Comparison of ENCODE assay signal across 19 cellular contexts in genomic region chr9:76049341-76049740, GRCh38.
DNase-seq lines count a peak whose midpoint lies in the region; ATAC-seq, FAIRE-seq and TF ChIP-seq lines count a peak whose summit lies in the region.
"Had no signal": no experiment of that assay in that cellular context is flagged by ENCODE, and none has a peak within 500 bp of the region (broad histone marks: within the 10 kb centered on the region; RNA-seq: fewer than 3 reads in every experiment).

No MANE protein-coding gene starts in this region.

- no peak overlapping the region for H2BK120ac ChIP-seq in neuronal stem cell (ENCODE audit: low read depth, low read length)

- H3K9ac ChIP-seq in HepG2 (ENCODE audit: insufficient read depth, low read depth, low read length) (no peak overlapping the region), neuronal stem cell (ENCODE audit: low read depth, low read length, poor library complexity) (no peak overlapping the region)
- H3K9ac ChIP-seq: GM23248 had no signal

- H3K27me3 ChIP-seq in HepG2 (ENCODE audit: control insufficient read depth in 1 of 2, insufficient read depth in 2 of 2, low read length in 2 of 2) (no peaks in the 10 kb centered on the region), right lobe of liver (no peaks in the 10 kb centered on the region), hepatocyte (no peaks in the 10 kb centered on the region), neuronal stem cell (ENCODE audit: control insufficient read depth in 3 of 3, insufficient read depth in 3 of 3, low read depth in 1 of 3, low read length in 3 of 3) (no peaks in the 10 kb centered on the region)

- no peak overlapping the region for H4K91ac ChIP-seq in neuronal stem cell (ENCODE audit: low read depth, low read length, poor library complexity)

- no peak overlapping the region for H3K4ac ChIP-seq in neuronal stem cell (ENCODE audit: low read length)

- TF ChIP-seq CTCF in HepG2 (CRISPR knock-in tag; IDR thresholded peaks at IDR 0.05) (no peak), right lobe of liver (IDR thresholded peaks at IDR 0.05) (no peak), hepatocyte (IDR thresholded peaks at IDR 0.05; ENCODE audit: poor library complexity) (no peak)

- no peaks in the 10 kb centered on the region for H3K9me2 ChIP-seq in hepatocyte (replicated peaks; ENCODE audit: insufficient read depth)

- DNase-seq in HepG2 (ENCODE audit: low spot score), result no peak
- no peak for DNase-seq in right lobe of liver
- DNase-seq in hepatocyte (ENCODE audit: low spot score), result peak; percentile 71
- DNase-seq in neuronal stem cell (ENCODE audit: low spot score), result no peak
- no peak for DNase-seq in OCI-M2 (lab: John Stamatoyannopoulos, UW; ENCODE audit: unreplicated experiment)
- DNase-seq in AG08396 (ENCODE audit: low spot score), result no peak
- DNase-seq: AML-193; GF-D8; GM23248; KBM-7; NCI-H146; NCI-H2081 treated with DMSO at 0.1 percent for 48 hours; NCI-H2227 treated with DMSO at 0.1 percent for 48 hours; NCI-H524 treated with DMSO at 0.1 percent for 48 hours; NK-92 treated with Interleukin-12 subunit alpha and Interleukin-12 subunit beta, amount 100 ng/mL, for 24 hours; PC-3 had no signal

- no peak overlapping the region for H3K14ac ChIP-seq in neuronal stem cell (ENCODE audit: low read length)

- H3K36me3 ChIP-seq in HepG2 (replicated peaks in 1 of 2; ENCODE audit: control insufficient read depth in 1 of 2, insufficient read depth in 2 of 2, low read length in 2 of 2) (no peaks in the 10 kb centered on the region), right lobe of liver (no peaks in the 10 kb centered on the region), hepatocyte (replicated peaks; ENCODE audit: insufficient read depth, low read depth) (no peaks in the 10 kb centered on the region), neuronal stem cell (replicated peaks in 1 of 2; ENCODE audit: control insufficient read depth in 2 of 2, insufficient read depth in 2 of 2, low read length in 2 of 2) (peaks cover 0 to 1% of the 10 kb centered on the region in 2 donors)

- H3K4me2 ChIP-seq in HepG2 (ENCODE audit: low read depth, low read length) (no peak overlapping the region), hepatocyte (peak overlapping the region; percentile 50), neuronal stem cell (ENCODE audit: insufficient read depth, low read length, poor library complexity, severe bottlenecking) (no peak overlapping the region)

- H2BK5ac ChIP-seq in neuronal stem cell (ENCODE audit: low read length), result no peak overlapping the region

- POLR2A ChIA-PET in HepG2 (lab: Yijun Ruan, JAX), result no interaction called here

- 5% methylated on average over 2 of the region's 2 CpGs for WGBS in HepG2 (ENCODE audit: low lambda C conversion rate)
- 49% methylated on average over 2 of the region's 2 CpGs for WGBS in right lobe of liver (ENCODE audit: insufficient coverage, low coverage, low lambda C conversion rate, missing lambda C conversion rate)
- 44% methylated on average over 2 of the region's 2 CpGs for WGBS in hepatocyte (ENCODE audit: low lambda C conversion rate, missing lambda C conversion rate)
- no CpG with 5 or more reads among the region's 2 CpGs for WGBS in neuronal stem cell (ENCODE audit: extremely low coverage in 2 of 2, insufficient read length in 2 of 2, insufficient replicate concordance in 1 of 2), 2 donors

- BruUV-seq in HepG2 (replicated peaks; lab: Mats Ljungman, UMichigan), result no TSS peak

- H3K18ac ChIP-seq in neuronal stem cell (ENCODE audit: low read length), result no peak overlapping the region

- FAIRE-seq in HepG2 (lab: Jason Lieb, UNC), result no peak
- FAIRE-seq: D721Med, HTR-8/SVneo had no signal

- TF ChIP-seq RAD21 in HepG2 (CRISPR knock-in tag; IDR thresholded peaks at IDR 0.05), result no peak

- no peak overlapping the region for H2AK5ac ChIP-seq in neuronal stem cell (ENCODE audit: low read depth, low read length)

- no peaks in the 10 kb centered on the region for H3K79me2 ChIP-seq in HepG2 (ENCODE audit: insufficient read depth, low read length)
- H3K79me2 ChIP-seq in hepatocyte, result no peaks in the 10 kb centered on the region

- ATAC-seq in HepG2, result peak; percentile 49; the same call in 1 of the 3 replicates
- ATAC-seq in right lobe of liver, result no peak
- no peak for ATAC-seq in HG03354 (IDR thresholded peaks at IDR 0.05; ENCODE audit: poor library complexity, severe bottlenecking, unreplicated experiment)
- ATAC-seq: PC-3 had no signal

- H4K8ac ChIP-seq in neuronal stem cell (ENCODE audit: low read depth, low read length), result no peak overlapping the region

- no peak overlapping the region for H2BK12ac ChIP-seq in neuronal stem cell (ENCODE audit: low read length)

- H2BK15ac ChIP-seq in neuronal stem cell (ENCODE audit: low read length), result no peak overlapping the region

- H3K27ac ChIP-seq in HepG2 (ENCODE audit: extremely low read length, insufficient read depth, low read length), result no peak overlapping the region
- H3K27ac ChIP-seq in right lobe of liver, result no peak overlapping the region
- peak overlapping the region; percentile 54 for H3K27ac ChIP-seq in hepatocyte
- no peak overlapping the region for H3K27ac ChIP-seq in neuronal stem cell (replicated peaks; ENCODE audit: low read length)
- H3K27ac ChIP-seq: GM23248 had no signal

- H3K23ac ChIP-seq in neuronal stem cell (ENCODE audit: low read depth, low read length, poor library complexity), result no peak overlapping the region

- H3K9me3 ChIP-seq in HepG2 (ENCODE audit: low read length) (no peaks in the 10 kb centered on the region), right lobe of liver (no peaks in the 10 kb centered on the region), hepatocyte (ENCODE audit: low read depth) (no peaks in the 10 kb centered on the region), neuronal stem cell (replicated peaks in 1 of 2; ENCODE audit: control insufficient read depth in 2 of 2, insufficient read depth in 1 of 2, low read depth in 1 of 2, low read length in 2 of 2) (no peaks in the 10 kb centered on the region)

- peaks cover 6% of the 10 kb centered on the region; the same call in 1 of the 2 replicates for H3K4me1 ChIP-seq in HepG2 (ENCODE audit: insufficient read depth, low read length)
- H3K4me1 ChIP-seq in right lobe of liver, result no peaks in the 10 kb centered on the region
- H3K4me1 ChIP-seq in hepatocyte (ENCODE audit: insufficient read depth), result peaks cover 15% of the 10 kb centered on the region
- H3K4me1 ChIP-seq in neuronal stem cell (ENCODE audit: control insufficient read depth in 2 of 2, insufficient read depth in 1 of 2, low read depth in 1 of 2, low read length in 2 of 2), result peaks cover 2 to 7% of the 10 kb centered on the region in 2 donors

- H2AFZ ChIP-seq in HepG2 (ENCODE audit: low read length) (no peak overlapping the region), hepatocyte (no peak overlapping the region), neuronal stem cell (ENCODE audit: low read length) (peak overlapping the region; percentile 18)
- H2AFZ ChIP-seq: GM23248 had no signal

- no peak overlapping the region for H3K4me3 ChIP-seq in HepG2 (replicated peaks in 1 of 3; ENCODE audit: insufficient read depth in 1 of 3, low read depth in 2 of 3, low read length in 3 of 3)
- H3K4me3 ChIP-seq in right lobe of liver, result no peak overlapping the region
- no peak overlapping the region for H3K4me3 ChIP-seq in hepatocyte
- H3K4me3 ChIP-seq in neuronal stem cell (ENCODE audit: low read length in 2 of 2), result no peak overlapping the region
- H3K4me3 ChIP-seq: GM23248 had no signal

- in situ Hi-C loops in HepG2 (cut with HindIII; ENCODE audit: extremely low pct_ligation_motif_present, low pct_unique_long_range_greater_than_20kb), result no loop called here

- intact Hi-C loops in HepG2 (cut with micrococcal nuclease; ENCODE audit: unreplicated experiment) (no loop called here), right lobe of liver (cut with DNase I) (no loop called here)

- H3K79me1 ChIP-seq in neuronal stem cell (ENCODE audit: low read depth, low read length), result no peaks in the 10 kb centered on the region

- no peak for TF ChIP-seq EP300 in HepG2 (IDR thresholded peaks at IDR 0.05; ENCODE audit: low read depth in 2 of 2, low read length in 2 of 2)
- TF ChIP-seq EP300 in HepG2 (CRISPR knock-in tag; IDR thresholded peaks at IDR 0.05; ENCODE audit: borderline replicate concordance), result no peak

- CTCF ChIA-PET in HepG2 (lab: Yijun Ruan, JAX; ENCODE audit: low intra/inter-chr PET ratio, low total read pairs), result no interaction called here

- H4K20me1 ChIP-seq in HepG2 (ENCODE audit: insufficient read depth, low read length), result no peaks in the 10 kb centered on the region
- H4K20me1 ChIP-seq in hepatocyte (ENCODE audit: insufficient read depth, poor library complexity, severe bottlenecking), result no peaks in the 10 kb centered on the region

- no peak for TF ChIP-seq POLR2A in HepG2 (IDR thresholded peaks at IDR 0.05; ENCODE audit: insufficient read depth in 1 of 2, low read depth in 2 of 2, low read length in 2 of 2)
- no peak for TF ChIP-seq POLR2A in right lobe of liver (IDR thresholded peaks at IDR 0.05)

TF ChIP-seq in HepG2, 621 proteins besides CTCF, POLR2A, EP300 and RAD21:
- TF ChIP-seq MYPOP (CRISPR knock-in tag; IDR thresholded peaks at IDR 0.05), result no peak
- no peak for TF ChIP-seq ZNF784 (CRISPR knock-in tag; IDR thresholded peaks at IDR 0.05; ENCODE audit: borderline replicate concordance)
